ENCODE assay signal across 3 cellular contexts in the genomic region with DNA sequence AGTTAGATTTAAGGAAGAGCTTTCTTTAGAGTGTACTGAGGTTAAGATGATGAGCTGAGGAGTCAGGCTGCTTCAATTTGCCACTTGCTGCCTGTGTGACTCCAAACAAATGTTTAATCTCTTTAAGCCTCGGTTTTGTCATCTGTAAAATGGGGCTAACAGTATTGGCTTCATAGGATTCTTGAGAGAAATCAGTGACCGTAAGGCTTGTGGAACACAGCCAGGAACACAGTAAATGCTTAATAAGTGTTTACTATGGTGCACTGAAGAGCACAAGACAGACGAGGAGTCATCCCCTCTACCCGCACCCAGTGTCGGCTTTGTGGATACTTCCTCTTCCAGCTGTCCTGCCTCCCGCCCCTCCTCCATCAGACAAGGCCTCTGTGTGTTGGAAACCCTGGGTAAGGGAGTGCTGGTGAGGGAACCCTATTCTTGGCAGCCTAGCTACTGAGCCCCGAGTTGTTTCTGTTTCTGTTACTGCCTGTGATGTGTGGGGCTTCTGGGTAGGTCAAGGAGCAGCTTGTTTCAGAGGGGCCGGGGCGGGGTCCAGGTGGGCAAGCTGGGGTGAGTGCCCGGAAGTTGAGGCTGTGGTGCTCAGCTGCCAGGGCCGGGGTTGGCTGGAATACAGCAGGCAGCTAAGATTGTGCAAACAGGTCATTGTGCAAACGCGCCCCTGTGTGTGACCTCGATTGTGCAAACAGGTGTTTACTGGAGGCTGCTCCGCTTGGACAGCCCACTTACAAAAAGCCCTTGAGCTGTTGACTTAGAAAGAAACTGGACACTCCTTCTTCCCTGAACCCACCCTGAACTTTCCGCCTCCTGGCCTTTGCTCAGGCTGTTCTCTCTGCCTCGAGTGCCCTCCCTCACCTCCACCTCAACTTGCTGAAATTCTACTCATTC.
TF ChIP-seq lines count a peak whose summit lies in the region.

No MANE protein-coding gene starts in this region.

TF ChIP-seq in A549, 52 proteins besides CTCF, POLR2A, EP300 and RAD21:
- no peak for TF ChIP-seq MAFK (IDR thresholded peaks at IDR 0.05; ENCODE audit: partially characterized antibody)
- peak; percentile 72 to 74; a peak in 4 of 5 replicates for TF ChIP-seq JUN (IDR thresholded peaks at IDR 0.05)
- TF ChIP-seq HOXA7 (CRISPR knock-in tag; IDR thresholded peaks at IDR 0.05) = no peak
- TF ChIP-seq TP53 (CRISPR knock-in tag; IDR thresholded peaks at IDR 0.05) = no peak
- peak; percentile 12; the same call in 1 of the 3 replicates for TF ChIP-seq SMC3 (IDR thresholded peaks at IDR 0.05)
- TF ChIP-seq CEBPB (IDR thresholded peaks at IDR 0.05) = peak; percentile 98 to 99
- TF ChIP-seq RNF2 (IDR thresholded peaks at IDR 0.05; ENCODE audit: borderline replicate concordance, low read depth) = no peak
- TF ChIP-seq RARB (CRISPR knock-in tag; IDR thresholded peaks at IDR 0.05) = peak; percentile 89
- TF ChIP-seq GATA3 (IDR thresholded peaks at IDR 0.05; ENCODE audit: borderline replicate concordance) = peak; percentile 49; the same call in 1 of the 2 replicates
- no peak for TF ChIP-seq MAZ (IDR thresholded peaks at IDR 0.05; ENCODE audit: borderline replicate concordance, low read depth, low read length)
- no peak for TF ChIP-seq ZC3H11A (IDR thresholded peaks at IDR 0.05)
- TF ChIP-seq ZSCAN20 (CRISPR knock-in tag; IDR thresholded peaks at IDR 0.05) = peak; percentile 59; the same call in 1 of the 2 replicates
- TF ChIP-seq CHD4 (IDR thresholded peaks at IDR 0.05; ENCODE audit: borderline replicate concordance) = peak; percentile 99
- TF ChIP-seq CBX8 (IDR thresholded peaks at IDR 0.05) = no peak
- TF ChIP-seq FOSB (CRISPR knock-in tag; IDR thresholded peaks at IDR 0.05) = no peak
- peak; percentile 46; the same call in 1 of the 2 replicates for TF ChIP-seq RCOR1 (IDR thresholded peaks at IDR 0.05; ENCODE audit: low read depth, low read length)
- 0 out of 3 replicates have a peak, but pooled peaks have one; percentile 72 for TF ChIP-seq BCL3 (IDR thresholded peaks at IDR 0.05)
- TF ChIP-seq, protein P1, sequence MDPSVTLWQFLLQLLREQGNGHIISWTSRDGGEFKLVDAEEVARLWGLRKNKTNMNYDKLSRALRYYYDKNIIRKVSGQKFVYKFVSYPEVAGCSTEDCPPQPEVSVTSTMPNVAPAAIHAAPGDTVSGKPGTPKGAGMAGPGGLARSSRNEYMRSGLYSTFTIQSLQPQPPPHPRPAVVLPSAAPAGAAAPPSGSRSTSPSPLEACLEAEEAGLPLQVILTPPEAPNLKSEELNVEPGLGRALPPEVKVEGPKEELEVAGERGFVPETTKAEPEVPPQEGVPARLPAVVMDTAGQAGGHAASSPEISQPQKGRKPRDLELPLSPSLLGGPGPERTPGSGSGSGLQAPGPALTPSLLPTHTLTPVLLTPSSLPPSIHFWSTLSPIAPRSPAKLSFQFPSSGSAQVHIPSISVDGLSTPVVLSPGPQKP (IDR thresholded peaks at IDR 0.05; ENCODE audit: low read depth, low read length) = no peak
- TF ChIP-seq, protein P2, sequence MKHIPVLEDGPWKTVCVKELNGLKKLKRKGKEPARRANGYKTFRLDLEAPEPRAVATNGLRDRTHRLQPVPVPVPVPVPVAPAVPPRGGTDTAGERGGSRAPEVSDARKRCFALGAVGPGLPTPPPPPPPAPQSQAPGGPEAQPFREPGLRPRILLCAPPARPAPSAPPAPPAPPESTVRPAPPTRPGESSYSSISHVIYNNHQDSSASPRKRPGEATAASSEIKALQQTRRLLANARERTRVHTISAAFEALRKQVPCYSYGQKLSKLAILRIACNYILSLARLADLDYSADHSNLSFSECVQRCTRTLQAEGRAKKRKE (CRISPR knock-in tag; IDR thresholded peaks at IDR 0.05; ENCODE audit: low read depth) = no peak
- TF ChIP-seq, protein P3, sequence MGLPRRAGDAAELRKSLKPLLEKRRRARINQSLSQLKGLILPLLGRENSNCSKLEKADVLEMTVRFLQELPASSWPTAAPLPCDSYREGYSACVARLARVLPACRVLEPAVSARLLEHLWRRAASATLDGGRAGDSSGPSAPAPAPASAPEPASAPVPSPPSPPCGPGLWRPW (IDR thresholded peaks at IDR 0.05) = peak; percentile 97
- peak; percentile 98 for TF ChIP-seq HDAC2 (IDR thresholded peaks at IDR 0.05)
- peak; percentile 98 for TF ChIP-seq KDM1A (IDR thresholded peaks at IDR 0.05; ENCODE audit: low read depth)
- no peak for TF ChIP-seq CBX2 (IDR thresholded peaks at IDR 0.05; ENCODE audit: borderline replicate concordance, low read depth)

TF ChIP-seq in GM12878, 131 proteins besides CTCF, POLR2A, EP300 and RAD21:
- no peak for TF ChIP-seq JUNB (IDR thresholded peaks at IDR 0.05)
- TF ChIP-seq ZBTB11 (CRISPR knock-in tag; IDR thresholded peaks at IDR 0.05) = no peak
- no peak for TF ChIP-seq RELB (IDR thresholded peaks at IDR 0.05; ENCODE audit: low read depth)
- no peak for TF ChIP-seq HDGF (IDR thresholded peaks at IDR 0.05)
- TF ChIP-seq ATF7 (IDR thresholded peaks at IDR 0.05; ENCODE audit: low read depth) = no peak
- TF ChIP-seq PML (IDR thresholded peaks at IDR 0.05; ENCODE audit: low read length) = no peak
- TF ChIP-seq SPI1 (IDR thresholded peaks at IDR 0.05; ENCODE audit: borderline replicate concordance, insufficient read depth, low read depth, low read length) = peak; percentile 50; the same call in 1 of the 2 replicates

TF ChIP-seq in SK-N-SH treated with all-trans-retinoic acid at 6 μM for 48 hours, 23 proteins besides CTCF, POLR2A, EP300 and RAD21:
- TF ChIP-seq, protein P4, sequence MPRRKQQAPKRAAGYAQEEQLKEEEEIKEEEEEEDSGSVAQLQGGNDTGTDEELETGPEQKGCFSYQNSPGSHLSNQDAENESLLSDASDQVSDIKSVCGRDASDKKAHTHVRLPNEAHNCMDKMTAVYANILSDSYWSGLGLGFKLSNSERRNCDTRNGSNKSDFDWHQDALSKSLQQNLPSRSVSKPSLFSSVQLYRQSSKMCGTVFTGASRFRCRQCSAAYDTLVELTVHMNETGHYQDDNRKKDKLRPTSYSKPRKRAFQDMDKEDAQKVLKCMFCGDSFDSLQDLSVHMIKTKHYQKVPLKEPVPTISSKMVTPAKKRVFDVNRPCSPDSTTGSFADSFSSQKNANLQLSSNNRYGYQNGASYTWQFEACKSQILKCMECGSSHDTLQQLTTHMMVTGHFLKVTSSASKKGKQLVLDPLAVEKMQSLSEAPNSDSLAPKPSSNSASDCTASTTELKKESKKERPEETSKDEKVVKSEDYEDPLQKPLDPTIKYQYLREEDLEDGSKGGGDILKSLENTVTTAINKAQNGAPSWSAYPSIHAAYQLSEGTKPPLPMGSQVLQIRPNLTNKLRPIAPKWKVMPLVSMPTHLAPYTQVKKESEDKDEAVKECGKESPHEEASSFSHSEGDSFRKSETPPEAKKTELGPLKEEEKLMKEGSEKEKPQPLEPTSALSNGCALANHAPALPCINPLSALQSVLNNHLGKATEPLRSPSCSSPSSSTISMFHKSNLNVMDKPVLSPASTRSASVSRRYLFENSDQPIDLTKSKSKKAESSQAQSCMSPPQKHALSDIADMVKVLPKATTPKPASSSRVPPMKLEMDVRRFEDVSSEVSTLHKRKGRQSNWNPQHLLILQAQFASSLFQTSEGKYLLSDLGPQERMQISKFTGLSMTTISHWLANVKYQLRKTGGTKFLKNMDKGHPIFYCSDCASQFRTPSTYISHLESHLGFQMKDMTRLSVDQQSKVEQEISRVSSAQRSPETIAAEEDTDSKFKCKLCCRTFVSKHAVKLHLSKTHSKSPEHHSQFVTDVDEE (CRISPR knock-in tag; IDR thresholded peaks at IDR 0.05) = no peak
- TF ChIP-seq ZC3H10 (CRISPR knock-in tag; IDR thresholded peaks at IDR 0.05) = no peak
- no peak for TF ChIP-seq ZNF70 (CRISPR knock-in tag; IDR thresholded peaks at IDR 0.05)
- no peak for TF ChIP-seq TCF4 (CRISPR knock-in tag; IDR thresholded peaks at IDR 0.05; ENCODE audit: borderline replicate concordance)
- no peak for TF ChIP-seq GLIS3 (CRISPR knock-in tag; IDR thresholded peaks at IDR 0.05)
- TF ChIP-seq TOX (CRISPR knock-in tag; IDR thresholded peaks at IDR 0.05; ENCODE audit: borderline replicate concordance) = no peak
- TF ChIP-seq ARNTL (CRISPR knock-in tag; IDR thresholded peaks at IDR 0.05; ENCODE audit: borderline replicate concordance, low read depth) = no peak
- TF ChIP-seq ISL1 (CRISPR knock-in tag; IDR thresholded peaks at IDR 0.05) = no peak
